Comparison of ENCODE assay signal across 1 cellular context in the genomic region with DNA sequence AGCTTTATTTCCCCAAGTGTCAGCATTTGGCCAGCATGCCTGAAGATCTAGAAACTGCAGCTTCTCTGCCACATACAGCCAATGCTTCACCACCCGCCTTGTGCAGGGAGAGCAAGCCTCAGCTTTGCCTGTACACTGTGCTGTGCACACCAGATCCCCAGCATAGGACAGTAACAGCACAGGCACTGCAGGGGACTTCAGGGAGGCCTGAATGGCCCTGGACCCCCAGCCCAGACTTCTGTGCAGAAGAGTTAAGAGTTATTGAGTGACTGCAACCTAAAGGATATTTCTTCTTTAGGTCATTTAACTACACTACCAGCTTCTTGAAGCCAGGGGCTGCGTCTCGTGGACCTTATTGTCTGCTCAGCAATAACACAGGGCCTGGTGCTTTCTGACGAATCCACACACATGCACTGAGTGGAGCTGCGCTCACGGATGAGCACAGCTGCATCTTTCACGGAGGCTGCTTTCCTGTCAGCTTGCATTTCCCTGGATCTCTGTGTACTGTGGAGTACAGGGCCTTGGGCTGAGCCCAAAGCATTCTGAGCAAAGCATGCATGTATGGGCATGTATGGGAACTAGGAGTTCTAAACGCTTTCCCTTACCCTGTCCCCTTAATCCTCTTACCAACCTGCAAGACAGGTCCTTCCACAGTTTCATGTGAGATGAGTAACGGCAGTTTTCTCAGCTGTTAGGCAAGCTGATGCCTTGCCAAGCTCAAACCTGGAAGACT.
TF ChIP-seq lines count a peak whose summit lies in the region.

No MANE protein-coding gene starts in this region.

TF ChIP-seq in H1, 55 proteins besides CTCF, POLR2A, EP300 and RAD21:
- no peak for TF ChIP-seq TEAD4 (IDR thresholded peaks at IDR 0.05; ENCODE audit: low read depth, low read length)
- no peak for TF ChIP-seq TBP (IDR thresholded peaks at IDR 0.05; ENCODE audit: low read depth, low read length)
- TF ChIP-seq SIN3A (conservative IDR thresholded peaks at IDR 0.05 in 1 of 2, IDR thresholded peaks at IDR 0.05 in 1 of 2; ENCODE audit: low read depth in 1 of 2, low read length in 2 of 2), result no peak
- no peak for TF ChIP-seq RNF2 (IDR thresholded peaks at IDR 0.05; ENCODE audit: borderline replicate concordance, low read depth, low read length, missing control alignments, poor library complexity, severe bottlenecking)
- no peak for TF ChIP-seq EZH2 (IDR thresholded peaks at IDR 0.05; ENCODE audit: low read depth, low read length, severe bottlenecking)
- TF ChIP-seq POU5F1 (IDR thresholded peaks at IDR 0.05; ENCODE audit: low read depth, low read length), result no peak
- no peak for TF ChIP-seq TCF12 (IDR thresholded peaks at IDR 0.05; ENCODE audit: low read depth, low read length)
- TF ChIP-seq BACH1 (IDR thresholded peaks at IDR 0.05; ENCODE audit: low read length), result no peak
